Comparison of ENCODE assay signal across 18 cellular contexts in the genomic region with DNA sequence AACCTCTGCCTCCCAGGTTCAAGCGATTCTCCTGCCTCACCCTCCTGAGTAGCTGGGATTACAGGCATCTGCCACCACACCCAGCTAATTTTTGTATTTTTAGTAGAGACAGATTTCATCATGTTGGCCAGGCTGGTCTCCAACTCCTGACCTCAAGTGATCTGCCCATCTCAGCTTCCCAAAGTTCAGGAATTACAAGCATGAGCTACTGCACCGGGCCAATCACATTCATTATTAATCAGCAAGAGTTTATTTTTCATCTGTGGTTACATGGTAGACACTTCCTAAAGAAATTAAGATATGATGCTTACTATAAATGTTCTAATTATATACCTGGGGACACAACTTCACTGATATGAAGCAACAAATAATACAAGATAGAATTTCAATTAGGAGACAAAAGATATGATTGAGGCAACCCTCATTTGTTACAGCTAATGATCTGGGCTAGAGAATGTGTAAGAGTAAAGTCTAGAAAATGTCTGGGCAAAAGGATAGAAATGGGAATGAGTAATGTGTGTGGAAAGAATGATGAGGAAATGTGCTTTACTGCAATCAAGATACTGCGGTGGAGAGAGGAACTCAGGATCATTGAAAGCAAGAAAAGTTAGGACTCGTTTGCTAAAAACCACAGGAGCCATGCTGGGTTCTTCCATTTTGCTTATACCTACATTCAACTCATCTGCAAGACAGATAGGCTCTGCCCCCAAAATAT.
A peak's percentile ranks its signal among the peaks of the same experiment; 100 is the strongest.
DNase-seq lines count a peak whose midpoint lies in the region; ATAC-seq and TF ChIP-seq lines count a peak whose summit lies in the region.
"Had no signal": no experiment of that assay in that cellular context is flagged by ENCODE, and none has a peak within 500 bp of the region (broad histone marks: within the 10 kb centered on the region; RNA-seq: fewer than 3 reads in every experiment).

No MANE protein-coding gene starts in this region.

- intact Hi-C loops in activated CD4-positive, alpha-beta memory T cell treated with anti-CD3 and anti-CD28 coated beads for 36 hours (cut with micrococcal nuclease), result no loop called here

- H3K4me1 Mint-ChIP-seq in activated CD4-positive, alpha-beta memory T cell treated with anti-CD3 and anti-CD28 coated beads for 36 hours (ENCODE audit: low read depth), result no peaks in the 10 kb centered on the region
- H3K4me1 Mint-ChIP-seq in nephron progenitor cell, result no peaks in the 10 kb centered on the region
- H3K4me1 Mint-ChIP-seq: IgD-negative memory B cell had no signal

- CTCF ChIA-PET in activated CD4-positive, alpha-beta memory T cell treated with anti-CD3 and anti-CD28 coated beads for 36 hours (lab: Charles Lee), result no interaction called here

- no peaks in the 10 kb centered on the region for H3K27me3 Mint-ChIP-seq in activated CD4-positive, alpha-beta memory T cell treated with anti-CD3 and anti-CD28 coated beads for 36 hours
- peaks cover 3% of the 10 kb centered on the region for H3K27me3 Mint-ChIP-seq in nephron progenitor cell (ENCODE audit: low read depth, poor library complexity)
- H3K27me3 Mint-ChIP-seq: IgD-negative memory B cell had no signal

- H3K4me1 ChIP-seq in GM23248 (ENCODE audit: insufficient read depth), result peaks cover 42% of the 10 kb centered on the region
- H3K4me1 ChIP-seq in adipocyte (ENCODE audit: control insufficient read depth, insufficient read depth, low read length), result peaks cover 27% of the 10 kb centered on the region

- no peaks in the 10 kb centered on the region for H4K20me1 ChIP-seq in GM23248 (ENCODE audit: insufficient read depth)

- H3K9ac ChIP-seq in GM23248 (no peak overlapping the region), adipocyte (ENCODE audit: low read length) (no peak overlapping the region)

- peak overlapping the region; percentile 69 for H3K27ac ChIP-seq in GM23248
- H3K27ac ChIP-seq: C4-2B, RWPE1 had no signal

- H3K9me2 ChIP-seq in GM23248 (ENCODE audit: insufficient read depth), result no peaks in the 10 kb centered on the region

- H3K27me3 ChIP-seq in GM23248 (replicated peaks; ENCODE audit: insufficient read depth) (no peaks in the 10 kb centered on the region), adipocyte (replicated peaks; ENCODE audit: control insufficient read depth, insufficient read depth, low read length) (no peaks in the 10 kb centered on the region)

- POLR2A ChIA-PET in activated CD4-positive, alpha-beta memory T cell treated with anti-CD3 and anti-CD28 coated beads for 36 hours (lab: Charles Lee), result no interaction called here

- WGBS in GM23248 (ENCODE audit: low coverage in 1 of 2, low lambda C conversion rate in 2 of 2, missing lambda C conversion rate in 2 of 2), 2 experiments, result 6 to 11% methylated on average over 4 of the region's 4 CpGs

- 0 out of 2 replicates have a peak overlapping the region, but pooled peaks have one; percentile 23 for H2AFZ ChIP-seq in GM23248

- H3K9me3 Mint-ChIP-seq in activated CD4-positive, alpha-beta memory T cell treated with anti-CD3 and anti-CD28 coated beads for 36 hours, result no peaks in the 10 kb centered on the region
- no peaks in the 10 kb centered on the region for H3K9me3 Mint-ChIP-seq in nephron progenitor cell

- no peak for ATAC-seq in GM18502 (IDR thresholded peaks at IDR 0.05; ENCODE audit: poor library complexity, unreplicated experiment)
- ATAC-seq: PC-3 had no signal

- H3K4me2 ChIP-seq in GM23248 (ENCODE audit: unreplicated experiment), result peak overlapping the region; percentile 43

- H3K4me3 Mint-ChIP-seq in activated CD4-positive, alpha-beta memory T cell treated with anti-CD3 and anti-CD28 coated beads for 36 hours, result no peak overlapping the region
- no peak overlapping the region for H3K4me3 Mint-ChIP-seq in nephron progenitor cell
- H3K4me3 Mint-ChIP-seq: IgD-negative memory B cell had no signal

- DNase-seq in GM23248 (peak; percentile 86), adipocyte (ENCODE audit: low read depth) (peak; percentile 37), fibroblast of peridontal ligament (ENCODE audit: extremely low read depth) (peak; percentile 65), stromal cell of bone marrow (ENCODE audit: low read depth) (peak; percentile 57), nephron progenitor cell (no peak)
- no peak for DNase-seq in activated CD4-positive, alpha-beta memory T cell treated with anti-CD3 and anti-CD28 coated beads for 36 hours
- no peak for DNase-seq in stimulated activated CD4-positive, alpha-beta T cell treated with anti-CD3 and anti-CD28 coated beads, Interleukin-1b, Interleukin-23, amount 100 ng/mL, for 48 hours
- DNase-seq: DND-41, H7, NCI-H1436, NCI-H2029 treated with DMSO at 0.1 percent for 48 hours, NCI-H2171 treated with DMSO at 0.1 percent for 48 hours, NCI-H748 treated with DMSO at 0.1 percent for 48 hours, PC-3 had no signal

- H3K9me3 ChIP-seq in GM23248 (ENCODE audit: low read depth) (no peaks in the 10 kb centered on the region), adipocyte (ENCODE audit: control insufficient read depth, low read length) (no peaks in the 10 kb centered on the region)

- peaks cover 29% of the 10 kb centered on the region for H3F3A ChIP-seq in GM23248 (ENCODE audit: insufficient read depth)

- H3K36me3 ChIP-seq in GM23248 (ENCODE audit: low read depth), result no peaks in the 10 kb centered on the region
- H3K36me3 ChIP-seq in adipocyte (ENCODE audit: control insufficient read depth, insufficient read depth, low read length, severe bottlenecking), result no peaks in the 10 kb centered on the region

- TF ChIP-seq CTCF in nephron progenitor cell (IDR thresholded peaks at IDR 0.05), result no peak

- in situ Hi-C loops in GM23248 (cut with MboI), result no loop called here

- no peaks in the 10 kb centered on the region for H3K36me3 Mint-ChIP-seq in activated CD4-positive, alpha-beta memory T cell treated with anti-CD3 and anti-CD28 coated beads for 36 hours
- H3K36me3 Mint-ChIP-seq in nephron progenitor cell (ENCODE audit: low read depth), result no peaks in the 10 kb centered on the region
- H3K36me3 Mint-ChIP-seq: IgD-negative memory B cell had no signal

- no peak overlapping the region for H3K4me3 ChIP-seq in GM23248
- no peak overlapping the region for H3K4me3 ChIP-seq in adipocyte (ENCODE audit: low read length)

- no peak overlapping the region for H3K27ac Mint-ChIP-seq in activated CD4-positive, alpha-beta memory T cell treated with anti-CD3 and anti-CD28 coated beads for 36 hours
- H3K27ac Mint-ChIP-seq in nephron progenitor cell, result no peak overlapping the region
- H3K27ac Mint-ChIP-seq: IgD-negative memory B cell had no signal

- no peaks in the 10 kb centered on the region for H3K79me2 ChIP-seq in GM23248 (ENCODE audit: insufficient read depth)

Comparison
In these comparisons a context has a peak if more than half of its experiments do, and no peak if none do; other contexts are left out.
1. DNase-seq: peak in GM23248 (single experiment), adipocyte (single experiment), fibroblast of peridontal ligament (single experiment) and stromal cell of bone marrow (single experiment); none in activated CD4-positive, alpha-beta memory T cell treated with anti-CD3 and anti-CD28 coated beads for 36 hours (single experiment), stimulated activated CD4-positive, alpha-beta T cell treated with anti-CD3 and anti-CD28 coated beads, Interleukin-1b, Interleukin-23, amount 100 ng/mL, for 48 hours (single experiment) and nephron progenitor cell (single experiment).